ENCODE assay signal across 1 cellular context in genomic region chrY:21073083-21073482, GRCh38.
TF ChIP-seq lines count a peak whose summit lies in the region.

No MANE protein-coding gene starts in this region.

TF ChIP-seq in GM23338, 12 proteins besides CTCF, POLR2A, EP300 and RAD21 (continued from another document):
- TF ChIP-seq REST (IDR thresholded peaks at IDR 0.05; ENCODE audit: unreplicated experiment): no peak
- TF ChIP-seq ETS1 (IDR thresholded peaks at IDR 0.05): no peak
- TF ChIP-seq CREB1 (CRISPR knock-in tag; IDR thresholded peaks at IDR 0.05; ENCODE audit: low read depth): no peak
- TF ChIP-seq NANOG (IDR thresholded peaks at IDR 0.05; ENCODE audit: borderline replicate concordance): no peak
- no peak for TF ChIP-seq EZH2 (IDR thresholded peaks at IDR 0.05; ENCODE audit: low read depth, unreplicated experiment)
- no peak for TF ChIP-seq STAT1 (IDR thresholded peaks at IDR 0.05; ENCODE audit: unreplicated experiment)
